In genomic region chr11:75834728-75835127, GRCh38 we compare ENCODE assay signal across 29 cellular contexts.
"Had no signal": no experiment of that assay in that cellular context is flagged by ENCODE, and none has a peak within 500 bp of the region (broad histone marks: within the 10 kb centered on the region; RNA-seq: fewer than 3 reads in every experiment).

No MANE protein-coding gene starts in this region.

- H2AFZ ChIP-seq: neural progenitor cell, parathyroid adenoma had no signal

- H3K4me2 ChIP-seq: neural progenitor cell, smooth muscle cell had no signal

- H3K4me3 Mint-ChIP-seq: dendritic cell treated with granulocyte-macrophage colony-stimulating factor and Interleukin-4, amounts not matched to agents 40 ng/mL and 50 ng/mL, for 4 days; nephron; neural progenitor cell had no signal

- ATAC-seq: heart right ventricle; left colon; lower lobe of right lung; sciatic nerve; stimulated activated naive CD8-positive, alpha-beta T cell treated with anti-CD3 and anti-CD28 coated beads, Interleukin-15, Interleukin-2, amounts not matched to agents 100 U/mL and 50 U/mL, for 24 hours had no signal

- FAIRE-seq: endothelial cell of umbilical vein, islet of Langerhans, urothelium cell line had no signal

- H3K27ac Mint-ChIP-seq: nephron, neural progenitor cell, progenitor cell of endocrine pancreas had no signal

- H3K27me3 Mint-ChIP-seq: dendritic cell treated with granulocyte-macrophage colony-stimulating factor and Interleukin-4, amounts not matched to agents 40 ng/mL and 50 ng/mL, for 4 days; progenitor cell of endocrine pancreas had no signal

- H3K9me3 ChIP-seq: colonic mucosa, esophagus muscularis mucosa, heart right ventricle, left ventricle myocardium inferior, lower lobe of right lung, thoracic aorta, tibial nerve, upper lobe of left lung had no signal

- H3K27ac ChIP-seq: colonic mucosa, esophagus muscularis mucosa, heart right ventricle, left ventricle myocardium inferior, lower lobe of right lung, neural progenitor cell, parathyroid adenoma, thoracic aorta, tibial nerve, upper lobe of left lung had no signal

- H3K27me3 ChIP-seq: colonic mucosa, esophagus muscularis mucosa, heart right ventricle, neural progenitor cell, tibial nerve, upper lobe of left lung had no signal

- H3K4me1 Mint-ChIP-seq: nephron, neural progenitor cell had no signal

- H3K4me3 ChIP-seq: colonic mucosa, esophagus muscularis mucosa, heart right ventricle, left ventricle myocardium inferior, lower lobe of right lung, neural progenitor cell, smooth muscle cell, thoracic aorta, tibial nerve, upper lobe of left lung had no signal

- H3K4me1 ChIP-seq: colonic mucosa, neural progenitor cell had no signal

- DNase-seq: colonic mucosa; effector CD8-positive, alpha-beta T cell; foreskin melanocyte; glutamatergic neuron; heart right ventricle; hippocampal formation; kidney glomerular epithelial cell; left colon; left ventricle myocardium inferior; lower lobe of right lung; stimulated activated CD4-positive, alpha-beta T cell treated with anti-CD3 and anti-CD28 coated beads, Interleukin-12 subunit alpha, Interleukin-12 subunit beta, amount 100 ng/mL, for 4 hours; stimulated activated CD4-positive, alpha-beta T cell treated with anti-CD3 and anti-CD28 coated beads, Interleukin-1b, Interleukin-23, amount 100 ng/mL, for 48 hours; stimulated activated CD4-positive, alpha-beta T cell treated with anti-CD3 and anti-CD28 coated beads, Interleukin-4, amount 100 ng/mL, for 1 hour; stimulated activated CD8-positive, alpha-beta memory T cell treated with anti-CD3 and anti-CD28 coated beads, Interleukin-4, amount 100 ng/mL, for 48 hours; stimulated activated naive CD8-positive, alpha-beta T cell treated with anti-CD3 and anti-CD28 coated beads, Interleukin-15, Interleukin-2, amounts not matched to agents 100 U/mL and 50 U/mL, for 24 hours; upper lobe of left lung had no signal

- H3K9ac ChIP-seq: neural progenitor cell, parathyroid adenoma had no signal

- H3K36me3 ChIP-seq: colonic mucosa, lower lobe of right lung, neural progenitor cell, thoracic aorta, upper lobe of left lung had no signal

- H3K9me3 Mint-ChIP-seq: dendritic cell treated with granulocyte-macrophage colony-stimulating factor and Interleukin-4, amounts not matched to agents 40 ng/mL and 50 ng/mL, for 4 days; nephron; neural progenitor cell had no signal
